Comparison of ENCODE assay signal across 10 cellular contexts in the genomic region with DNA sequence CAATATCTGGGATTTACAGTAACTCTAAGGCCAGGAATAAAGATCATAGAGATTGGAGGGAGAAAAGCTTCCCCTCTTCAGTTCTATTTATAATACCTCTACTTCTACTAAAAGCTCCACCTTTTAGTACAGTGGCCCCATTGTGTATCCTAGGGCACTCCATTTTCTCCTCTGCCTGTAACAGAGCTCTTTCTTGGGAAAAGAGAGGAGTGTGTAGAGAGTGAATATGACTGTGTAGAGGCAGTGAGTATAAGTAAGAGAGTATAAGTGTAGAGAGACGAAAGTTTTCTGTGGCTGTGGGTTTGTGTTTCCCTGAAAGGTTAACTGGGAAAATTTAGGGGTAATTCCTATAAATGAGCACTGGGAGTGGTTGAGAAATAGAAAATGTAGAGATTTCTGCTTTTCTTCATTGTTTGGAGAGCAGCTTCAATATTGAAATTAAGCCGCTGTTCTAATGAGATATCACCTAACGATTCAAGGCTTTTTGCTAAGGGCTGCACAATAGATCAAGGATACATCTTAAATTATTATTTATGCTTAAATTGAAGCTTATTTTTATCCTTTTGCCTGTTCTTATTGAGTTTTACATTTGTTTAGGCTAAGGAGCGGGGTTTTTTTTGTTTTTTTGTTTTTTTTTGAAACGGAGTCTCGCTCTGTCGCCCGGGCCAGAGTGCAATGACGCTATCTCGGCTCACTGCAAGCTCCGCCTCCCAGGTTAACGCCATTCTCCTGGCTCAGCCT. TPM values are rescaled to one million over a fixed set of nuclear protein-coding genes. Genes with fewer than 3 reads are reported as not detected.
DNase-seq lines count a peak whose midpoint lies in the region; ATAC-seq and TF ChIP-seq lines count a peak whose summit lies in the region.
"Had no signal": no experiment of that assay in that cellular context is flagged by ENCODE, and none has a peak within 500 bp of the region (broad histone marks: within the 10 kb centered on the region; RNA-seq: fewer than 3 reads in every experiment).

No MANE protein-coding gene starts in this region.

- H3K27me3 ChIP-seq in left lung: no peaks in the 10 kb centered on the region

- peaks cover 64% of the 10 kb centered on the region for H3K4me1 Mint-ChIP-seq in HFFc6 (ENCODE audit: low read depth)
- peaks cover 66% of the 10 kb centered on the region for H3K4me1 Mint-ChIP-seq in activated T-helper 1 cell treated with anti-CD3 and anti-CD28 coated beads, Interleukin-12 subunit alpha, Interleukin-12 subunit beta, Interleukin-2, Interleukin-4 antibody, amounts not matched to agents 30 ng/mL and 10 ng/mL and 1 ng/mL, durations not matched to agents 14 hours and 24 hours and 36 hours (ENCODE audit: low read depth)
- H3K4me1 Mint-ChIP-seq in activated CD8-positive, alpha-beta memory T cell treated with anti-CD3 and anti-CD28 coated beads, Interleukin-2, amount 10 ng/mL, durations not matched to agents 7 days and 5 days: peaks cover 67% of the 10 kb centered on the region

- no peak overlapping the region for H3K4me3 ChIP-seq in left lung

- H3K36me3 Mint-ChIP-seq in HFFc6 (ENCODE audit: low read depth): peaks cover 49% of the 10 kb centered on the region
- peaks cover 38% of the 10 kb centered on the region for H3K36me3 Mint-ChIP-seq in activated T-helper 1 cell treated with anti-CD3 and anti-CD28 coated beads, Interleukin-12 subunit alpha, Interleukin-12 subunit beta, Interleukin-2, Interleukin-4 antibody, amounts not matched to agents 30 ng/mL and 10 ng/mL and 1 ng/mL, durations not matched to agents 14 hours and 24 hours and 36 hours (ENCODE audit: low read depth)
- H3K36me3 Mint-ChIP-seq in activated CD8-positive, alpha-beta memory T cell treated with anti-CD3 and anti-CD28 coated beads, Interleukin-2, amount 10 ng/mL, durations not matched to agents 7 days and 5 days: peaks cover 58% of the 10 kb centered on the region

- peaks cover 0 to 30% of the 10 kb centered on the region in 2 donors for H3K36me3 ChIP-seq in left lung

- peak overlapping the region in 1 of 2 donors; percentile 58 for H3K27ac ChIP-seq in left lung

- H3K27ac Mint-ChIP-seq in HFFc6: peak overlapping the region; percentile 40
- no peak overlapping the region for H3K27ac Mint-ChIP-seq in activated T-helper 1 cell treated with anti-CD3 and anti-CD28 coated beads, Interleukin-12 subunit alpha, Interleukin-12 subunit beta, Interleukin-2, Interleukin-4 antibody, amounts not matched to agents 30 ng/mL and 10 ng/mL and 1 ng/mL, durations not matched to agents 14 hours and 24 hours and 36 hours
- no peak overlapping the region for H3K27ac Mint-ChIP-seq in activated CD8-positive, alpha-beta memory T cell treated with anti-CD3 and anti-CD28 coated beads, Interleukin-2, amount 10 ng/mL, durations not matched to agents 7 days and 5 days

- no peak for DNase-seq in HFFc6
- DNase-seq in activated T-helper 1 cell treated with anti-CD3 and anti-CD28 coated beads, Interleukin-12 subunit alpha, Interleukin-12 subunit beta, Interleukin-2, Interleukin-4 antibody, amounts not matched to agents 30 ng/mL and 10 ng/mL and 1 ng/mL, durations not matched to agents 14 hours and 24 hours and 36 hours (ENCODE audit: low spot score): no peak
- DNase-seq in left lung: no peak
- DNase-seq in superior temporal gyrus (ENCODE audit: extremely low spot score): peak; percentile 14
- no peak for DNase-seq in activated CD8-positive, alpha-beta memory T cell treated with anti-CD3 and anti-CD28 coated beads, Interleukin-2, amount 10 ng/mL, durations not matched to agents 7 days and 5 days
- DNase-seq in Kasumi-1 (lab: John Stamatoyannopoulos, UW): no peak
- DNase-seq: DMS79, NCI-H2081, T1000 had no signal

- intact Hi-C loops in activated T-helper 1 cell treated with anti-CD3 and anti-CD28 coated beads, Interleukin-12 subunit alpha, Interleukin-12 subunit beta, Interleukin-2, Interleukin-4 antibody, amounts not matched to agents 30 ng/mL and 10 ng/mL and 1 ng/mL, durations not matched to agents 14 hours and 24 hours and 36 hours (cut with micrococcal nuclease): no loop called here
- intact Hi-C loops in left lung (cut with DNase I): no loop called here

- no peaks in the 10 kb centered on the region; the same call in 1 of the 2 replicates for H3K27me3 Mint-ChIP-seq in HFFc6 (ENCODE audit: insufficient read depth)
- no peaks in the 10 kb centered on the region for H3K27me3 Mint-ChIP-seq in activated T-helper 1 cell treated with anti-CD3 and anti-CD28 coated beads, Interleukin-12 subunit alpha, Interleukin-12 subunit beta, Interleukin-2, Interleukin-4 antibody, amounts not matched to agents 30 ng/mL and 10 ng/mL and 1 ng/mL, durations not matched to agents 14 hours and 24 hours and 36 hours (ENCODE audit: insufficient read depth)
- H3K27me3 Mint-ChIP-seq in activated CD8-positive, alpha-beta memory T cell treated with anti-CD3 and anti-CD28 coated beads, Interleukin-2, amount 10 ng/mL, durations not matched to agents 7 days and 5 days: no peaks in the 10 kb centered on the region

- H3K9me3 Mint-ChIP-seq in HFFc6: no peaks in the 10 kb centered on the region
- H3K9me3 Mint-ChIP-seq in activated T-helper 1 cell treated with anti-CD3 and anti-CD28 coated beads, Interleukin-12 subunit alpha, Interleukin-12 subunit beta, Interleukin-2, Interleukin-4 antibody, amounts not matched to agents 30 ng/mL and 10 ng/mL and 1 ng/mL, durations not matched to agents 14 hours and 24 hours and 36 hours: no peaks in the 10 kb centered on the region
- no peaks in the 10 kb centered on the region for H3K9me3 Mint-ChIP-seq in activated CD8-positive, alpha-beta memory T cell treated with anti-CD3 and anti-CD28 coated beads, Interleukin-2, amount 10 ng/mL, durations not matched to agents 7 days and 5 days (ENCODE audit: low read depth)

- peak; percentile 51 for ATAC-seq in left lung
- ATAC-seq in HG02623 (IDR thresholded peaks at IDR 0.05; ENCODE audit: unreplicated experiment): no peak
- ATAC-seq in activated CD8-positive, alpha-beta memory T cell treated with anti-CD3 and anti-CD28 coated beads, Interleukin-2, amount 10 ng/mL, durations not matched to agents 7 days and 5 days: no peak

- CTCF ChIA-PET in activated CD8-positive, alpha-beta memory T cell treated with anti-CD3 and anti-CD28 coated beads, Interleukin-2, amount 10 ng/mL, durations not matched to agents 7 days and 5 days (lab: Charles Lee): interaction anchor here (0.5 to 3.3 kb wide), 7 partner anchors 17 to 101 kb away, joined by 3 to 9 read pairs (median 3); no protein-coding TSS in a partner anchor

- no peaks in the 10 kb centered on the region for H3K9me3 ChIP-seq in left lung

- TF ChIP-seq CTCF in HFFc6 (IDR thresholded peaks at IDR 0.05) (no peak), left lung (IDR thresholded peaks at IDR 0.05) (no peak)

- no peak overlapping the region for H3K4me3 Mint-ChIP-seq in HFFc6
- H3K4me3 Mint-ChIP-seq in activated T-helper 1 cell treated with anti-CD3 and anti-CD28 coated beads, Interleukin-12 subunit alpha, Interleukin-12 subunit beta, Interleukin-2, Interleukin-4 antibody, amounts not matched to agents 30 ng/mL and 10 ng/mL and 1 ng/mL, durations not matched to agents 14 hours and 24 hours and 36 hours: peak overlapping the region; percentile 12
- no peak overlapping the region for H3K4me3 Mint-ChIP-seq in activated CD8-positive, alpha-beta memory T cell treated with anti-CD3 and anti-CD28 coated beads, Interleukin-2, amount 10 ng/mL, durations not matched to agents 7 days and 5 days

- peaks cover 51 to 99% of the 10 kb centered on the region in 2 donors for H3K4me1 ChIP-seq in left lung

RNA-seq across cellular contexts. Expression of gene IQGAP1, which starts 6.8 kb away (rescaled TPM):
- total RNA-seq in HFFc6 (2021; fragmentation: NEBNext Ultra II Directional; extraction: Animal tissue kit (Norgen Biotek cat#: 25700)): 100 to 1,000 TPM; 172 to 201 (median 185) TPM
- total RNA-seq in activated T-helper 1 cell treated with anti-CD3 and anti-CD28 coated beads, Interleukin-12 subunit alpha, Interleukin-12 subunit beta, Interleukin-2, Interleukin-4 antibody, amounts not matched to agents 30 ng/mL and 10 ng/mL and 1 ng/mL, durations not matched to agents 14 hours and 24 hours and 36 hours: 144 and 149 TPM in 2 replicates
- total RNA-seq in left lung: 100 to 1,000 TPM; 257 to 296 TPM
- total RNA-seq in activated CD8-positive, alpha-beta memory T cell treated with anti-CD3 and anti-CD28 coated beads, Interleukin-2, amount 10 ng/mL, durations not matched to agents 7 days and 5 days: 100 to 1,000 TPM; 217 to 221 TPM

RNA-seq across cellular contexts. Expression of gene ZNF774, which starts 42.8 kb away (rescaled TPM):
- 1 to 10 TPM; 1.3 to 2.3 (median 2.1) TPM for total RNA-seq in HFFc6 (2021; fragmentation: NEBNext Ultra II Directional; extraction: Animal tissue kit (Norgen Biotek cat#: 25700))
- 1.6 and 2.1 TPM in 2 replicates for total RNA-seq in activated T-helper 1 cell treated with anti-CD3 and anti-CD28 coated beads, Interleukin-12 subunit alpha, Interleukin-12 subunit beta, Interleukin-2, Interleukin-4 antibody, amounts not matched to agents 30 ng/mL and 10 ng/mL and 1 ng/mL, durations not matched to agents 14 hours and 24 hours and 36 hours
- total RNA-seq in left lung: 1 to 10 TPM; 3.6 to 5.4 TPM
- 1 to 10 TPM; 1.6 to 2.1 TPM for total RNA-seq in activated CD8-positive, alpha-beta memory T cell treated with anti-CD3 and anti-CD28 coated beads, Interleukin-2, amount 10 ng/mL, durations not matched to agents 7 days and 5 days
